16 cellular contexts compared by ENCODE assay signal in the genomic region with DNA sequence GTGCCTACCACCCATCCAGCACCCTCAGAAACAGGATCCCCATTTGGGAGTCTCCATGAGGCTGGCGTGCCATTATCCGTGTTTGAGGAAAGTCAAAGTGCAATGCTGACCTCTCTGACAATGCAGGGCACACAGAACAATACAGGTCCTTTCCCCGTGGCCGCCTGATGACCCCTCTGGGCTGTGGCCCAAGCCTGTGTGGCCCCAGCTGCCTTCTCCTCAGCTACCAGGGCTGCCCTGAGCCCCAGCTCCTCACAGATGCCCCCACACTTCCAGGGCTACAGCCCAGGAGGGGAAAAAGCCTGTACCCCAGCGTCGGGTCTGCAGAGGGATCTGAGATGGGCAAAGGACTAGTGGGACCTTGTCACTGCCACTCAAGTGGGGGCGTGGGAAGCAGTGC. TPM values are rescaled to one million over a fixed set of nuclear protein-coding genes. Genes with fewer than 3 reads are reported as not detected.
DNase-seq lines count a peak whose midpoint lies in the region; ATAC-seq and TF ChIP-seq lines count a peak whose summit lies in the region.
"Had no signal": no experiment of that assay in that cellular context is flagged by ENCODE, and none has a peak within 500 bp of the region (broad histone marks: within the 10 kb centered on the region; RNA-seq: fewer than 3 reads in every experiment).

No MANE protein-coding gene starts in this region.

- ATAC-seq in CD4-positive, CD25-positive, alpha-beta regulatory T cell (ENCODE audit: low read depth in 2 of 2), result no peak
- ATAC-seq in T-helper 17 cell, result no peak
- ATAC-seq: stimulated activated memory B cell treated with anti-CD40 and anti-IgM and Interleukin-4, amounts not matched to agents 10 μg/mL and 1 μg/mL and 100 μg/mL, for 72 hours had no signal

- peak overlapping the region; percentile 76 for H3K4me2 ChIP-seq in osteoblast (ENCODE audit: insufficient read depth, low read length)
- H3K4me2 ChIP-seq in OCI-LY7 (ENCODE audit: low read length), result no peak overlapping the region

- TF ChIP-seq CTCF in osteoblast (IDR thresholded peaks at IDR 0.05; ENCODE audit: extremely low read depth, low read depth, low read length) (no peak), OCI-LY7 (conservative IDR thresholded peaks at IDR 0.05; ENCODE audit: low read length) (no peak), chondrocyte (IDR thresholded peaks at IDR 0.05) (no peak)

- H3K9me2 ChIP-seq in OCI-LY7 (ENCODE audit: insufficient read depth, low read length), result no peaks in the 10 kb centered on the region

- no peak for DNase-seq in CD4-positive, CD25-positive, alpha-beta regulatory T cell
- DNase-seq in T-helper 17 cell, result no peak
- peak in 29 of 51 donors; percentile 8 to 73 (median 33) for DNase-seq in hypothalamus (lab: John Stamatoyannopoulos, UW)
- no peak for DNase-seq in osteoblast (ENCODE audit: insufficient read length, low spot score, missing footprints)
- DNase-seq in SKM-1 (lab: John Stamatoyannopoulos, UW; ENCODE audit: unreplicated experiment), result no peak
- no peak for DNase-seq in OCI-LY7 (ENCODE audit: low spot score)
- DNase-seq in SJCRH30, result no peak
- no peak for DNase-seq in chondrocyte (ENCODE audit: low spot score)
- DNase-seq: activated CD8-positive, alpha-beta memory T cell treated with anti-CD3 and anti-CD28 coated beads, Interleukin-2, amount 10 ng/mL, durations not matched to agents 7 days and 5 days; AML-193; EL; KG1; kidney; occipital lobe; SIG-M5 had no signal

- peaks cover 17 to 60% (median 31%) of the 10 kb centered on the region in 4 donors for H3K4me1 Mint-ChIP-seq in CD4-positive, CD25-positive, alpha-beta regulatory T cell
- H3K4me1 Mint-ChIP-seq in T-helper 17 cell (peaks cover 49% of the 10 kb centered on the region), chondrocyte (ENCODE audit: low read depth) (peaks cover 12% of the 10 kb centered on the region)
- H3K4me1 Mint-ChIP-seq: stimulated activated memory B cell treated with anti-CD40 and anti-IgM and Interleukin-4, amounts not matched to agents 10 μg/mL and 1 μg/mL and 100 μg/mL, for 72 hours had no signal

- no peaks in the 10 kb centered on the region for H3K9me3 ChIP-seq in CD4-positive, CD25-positive, alpha-beta regulatory T cell (ENCODE audit: control insufficient read depth in 2 of 2, low read length in 2 of 2)
- no peaks in the 10 kb centered on the region for H3K9me3 ChIP-seq in T-helper 17 cell (ENCODE audit: control insufficient read depth, low read length, poor library complexity, severe bottlenecking)
- H3K9me3 ChIP-seq in osteoblast (ENCODE audit: low read depth, low read length), result no peaks in the 10 kb centered on the region
- no peaks in the 10 kb centered on the region for H3K9me3 ChIP-seq in OCI-LY7 (ENCODE audit: low read length)
- no peaks in the 10 kb centered on the region for H3K9me3 ChIP-seq in SJCRH30 (replicated peaks)

- peak overlapping the region; percentile 37 for H3K4me3 ChIP-seq in CD4-positive, CD25-positive, alpha-beta regulatory T cell (ENCODE audit: low read depth, low read length)
- H3K4me3 ChIP-seq in osteoblast (ENCODE audit: insufficient read depth, low read length), result no peak overlapping the region
- H3K4me3 ChIP-seq in OCI-LY7 (ENCODE audit: low read depth, low read length, poor library complexity, severe bottlenecking), result no peak overlapping the region
- no peak overlapping the region for H3K4me3 ChIP-seq in SJCRH30

- no peak overlapping the region for H3K27ac ChIP-seq in CD4-positive, CD25-positive, alpha-beta regulatory T cell (ENCODE audit: insufficient read depth, low read length, poor library complexity, severe bottlenecking)
- H3K27ac ChIP-seq in osteoblast (ENCODE audit: low read depth, low read length) (no peak overlapping the region), OCI-LY7 (ENCODE audit: low read depth, low read length, poor library complexity, severe bottlenecking) (no peak overlapping the region), SJCRH30 (no peak overlapping the region)

- H2AFZ ChIP-seq in osteoblast (ENCODE audit: low read length), result no peak overlapping the region
- H2AFZ ChIP-seq in OCI-LY7 (ENCODE audit: low read length), result no peak overlapping the region

- H3K27ac Mint-ChIP-seq in CD4-positive, CD25-positive, alpha-beta regulatory T cell, result peak overlapping the region in 1 of 3 donors; percentile 82
- H3K27ac Mint-ChIP-seq in T-helper 17 cell (peak overlapping the region; percentile 70), chondrocyte (ENCODE audit: unreplicated experiment) (no peak overlapping the region)
- H3K27ac Mint-ChIP-seq: stimulated activated memory B cell treated with anti-CD40 and anti-IgM and Interleukin-4, amounts not matched to agents 10 μg/mL and 1 μg/mL and 100 μg/mL, for 72 hours had no signal

- no peaks in the 10 kb centered on the region for H3K36me3 Mint-ChIP-seq in CD4-positive, CD25-positive, alpha-beta regulatory T cell
- H3K36me3 Mint-ChIP-seq in T-helper 17 cell (ENCODE audit: low read depth), result no peaks in the 10 kb centered on the region
- no peaks in the 10 kb centered on the region for H3K36me3 Mint-ChIP-seq in chondrocyte (ENCODE audit: low read depth)
- H3K36me3 Mint-ChIP-seq: activated CD8-positive, alpha-beta memory T cell treated with anti-CD3 and anti-CD28 coated beads, Interleukin-2, amount 10 ng/mL, durations not matched to agents 7 days and 5 days; stimulated activated memory B cell treated with anti-CD40 and anti-IgM and Interleukin-4, amounts not matched to agents 10 μg/mL and 1 μg/mL and 100 μg/mL, for 72 hours had no signal

- H3K4me3 Mint-ChIP-seq in CD4-positive, CD25-positive, alpha-beta regulatory T cell, result peak overlapping the region in 3 of 4 donors; percentile 80 to 94 (median 80)
- H3K4me3 Mint-ChIP-seq in T-helper 17 cell (peak overlapping the region; percentile 84), chondrocyte (ENCODE audit: unreplicated experiment) (no peak overlapping the region)
- H3K4me3 Mint-ChIP-seq: stimulated activated memory B cell treated with anti-CD40 and anti-IgM and Interleukin-4, amounts not matched to agents 10 μg/mL and 1 μg/mL and 100 μg/mL, for 72 hours had no signal

- peaks cover 2% of the 10 kb centered on the region for H3K36me3 ChIP-seq in CD4-positive, CD25-positive, alpha-beta regulatory T cell (ENCODE audit: control insufficient read depth, insufficient read depth, low read length)
- H3K36me3 ChIP-seq in osteoblast (ENCODE audit: insufficient read depth, low read length), result no peaks in the 10 kb centered on the region
- no peaks in the 10 kb centered on the region for H3K36me3 ChIP-seq in OCI-LY7 (ENCODE audit: insufficient read depth, low read length)
- no peaks in the 10 kb centered on the region for H3K36me3 ChIP-seq in SJCRH30

- intact Hi-C loops in OCI-LY7 (cut with micrococcal nuclease; ENCODE audit: unreplicated experiment), result no loop called here

- BruUV-seq in OCI-LY7 (replicated peaks; lab: Mats Ljungman, UMichigan), result no TSS peak

- H3K27me3 ChIP-seq in CD4-positive, CD25-positive, alpha-beta regulatory T cell (ENCODE audit: control insufficient read depth, insufficient read depth, low read length), result no peaks in the 10 kb centered on the region
- H3K27me3 ChIP-seq in osteoblast (ENCODE audit: insufficient read depth, low read length), result peaks cover 7% of the 10 kb centered on the region
- peaks cover 2% of the 10 kb centered on the region; the same call in 1 of the 2 replicates for H3K27me3 ChIP-seq in SJCRH30

- POLR2A ChIA-PET in OCI-LY7 (lab: Charles Lee), result interaction anchor here (0.9 kb wide), 1 partner anchor 15 kb away, joined by 3 read pairs; no protein-coding TSS in a partner anchor

- H4K20me1 ChIP-seq in osteoblast (ENCODE audit: insufficient read depth, low read length), result no peaks in the 10 kb centered on the region
- H4K20me1 ChIP-seq in OCI-LY7 (ENCODE audit: insufficient read depth, low read length), result no peaks in the 10 kb centered on the region

- H3K9me3 Mint-ChIP-seq in CD4-positive, CD25-positive, alpha-beta regulatory T cell, result peaks cover 0 to 2% (median 0%) of the 10 kb centered on the region in 7 donors
- no peaks in the 10 kb centered on the region for H3K9me3 Mint-ChIP-seq in chondrocyte (ENCODE audit: low read depth)
- H3K9me3 Mint-ChIP-seq: stimulated activated memory B cell treated with anti-CD40 and anti-IgM and Interleukin-4, amounts not matched to agents 10 μg/mL and 1 μg/mL and 100 μg/mL, for 72 hours had no signal

- peaks cover 27% of the 10 kb centered on the region for H3K4me1 ChIP-seq in CD4-positive, CD25-positive, alpha-beta regulatory T cell (ENCODE audit: control insufficient read depth, insufficient read depth, low read length, poor library complexity, severe bottlenecking)
- H3K4me1 ChIP-seq in osteoblast (ENCODE audit: insufficient read depth, low read length) (peaks cover 6% of the 10 kb centered on the region), OCI-LY7 (ENCODE audit: insufficient read depth, low read length, poor library complexity, severe bottlenecking) (no peaks in the 10 kb centered on the region), SJCRH30 (peaks cover 7% of the 10 kb centered on the region; the same call in 1 of the 2 replicates)

- H3K79me2 ChIP-seq in osteoblast (ENCODE audit: insufficient read depth, low read length) (no peaks in the 10 kb centered on the region), OCI-LY7 (ENCODE audit: insufficient read depth, low read depth, low read length) (no peaks in the 10 kb centered on the region)

- CTCF ChIA-PET in OCI-LY7 (lab: Charles Lee; ENCODE audit: unreplicated experiment), result no interaction called here

- no peaks in the 10 kb centered on the region for H3K27me3 Mint-ChIP-seq in CD4-positive, CD25-positive, alpha-beta regulatory T cell
- H3K27me3 Mint-ChIP-seq in T-helper 17 cell, result no peaks in the 10 kb centered on the region
- peaks cover 24% of the 10 kb centered on the region for H3K27me3 Mint-ChIP-seq in chondrocyte (ENCODE audit: low read depth)
- H3K27me3 Mint-ChIP-seq: activated CD8-positive, alpha-beta memory T cell treated with anti-CD3 and anti-CD28 coated beads, Interleukin-2, amount 10 ng/mL, durations not matched to agents 7 days and 5 days had no signal

RNA-seq across cellular contexts. Expression of a gene that starts 15.5 kb away (rescaled TPM):
- 86.4 TPM for total RNA-seq in CD4-positive, CD25-positive, alpha-beta regulatory T cell
- 10 to 100 TPM in 2 of 4 donors, 1 to 10 TPM in 2; 8.5 to 26.0 (median 13.4) TPM for polyA plus RNA-seq in CD4-positive, CD25-positive, alpha-beta regulatory T cell
- total RNA-seq in T-helper 17 cell (10 to 100 TPM; 49.4 to 63.6 TPM), osteoblast (9.7 and 10.5 TPM in 2 replicates), OCI-LY7 (2022) (0.32 TPM in 1 of 2 replicates, not detected in the other), chondrocyte (1.3 to 3.3 TPM (median 2.8 TPM) in 3 replicates)
- total RNA-seq in OCI-LY7 (2014; rRNA removed; shearing (Covaris generic)), result 4.8 TPM in 1 of 2 replicates, not detected in the other
- total RNA-seq in SJCRH30 (2014; rRNA removed; shearing (Covaris generic)), result 0.15 TPM in 1 of 2 replicates, not detected in the other

RNA-seq across cellular contexts. Expression of a gene that starts 15.8 kb away (rescaled TPM):
- 0.20 TPM for total RNA-seq in CD4-positive, CD25-positive, alpha-beta regulatory T cell
- not detected for polyA plus RNA-seq in CD4-positive, CD25-positive, alpha-beta regulatory T cell
- under 1 TPM; 0.32 to 0.63 TPM for total RNA-seq in T-helper 17 cell
- under 0.01 TPM in 2 replicates for total RNA-seq in osteoblast
- total RNA-seq in OCI-LY7 (2014; rRNA removed; shearing (Covaris generic)), result not detected in 2 replicates
- not detected in 2 replicates for total RNA-seq in OCI-LY7 (2022)
- not detected in 2 replicates for total RNA-seq in SJCRH30 (2014; rRNA removed; shearing (Covaris generic))
- total RNA-seq in chondrocyte, result not detected in 3 replicates
- total RNA-seq: activated CD8-positive, alpha-beta memory T cell treated with anti-CD3 and anti-CD28 coated beads, Interleukin-2, amount 10 ng/mL, durations not matched to agents 7 days and 5 days; occipital lobe had no signal

Comparison
In these comparisons a context has a peak if more than half of its experiments do, and no peak if none do; other contexts are left out.
1. DNase-seq: peak in hypothalamus (29 of 51); none in CD4-positive, CD25-positive, alpha-beta regulatory T cell (0 of 3), T-helper 17 cell (0 of 3), osteoblast (single experiment), SKM-1 (single experiment), OCI-LY7 (single experiment), SJCRH30 (0 of 2) and chondrocyte (single experiment).